Comparison of ENCODE assay signal across 35 cellular contexts in the genomic region with DNA sequence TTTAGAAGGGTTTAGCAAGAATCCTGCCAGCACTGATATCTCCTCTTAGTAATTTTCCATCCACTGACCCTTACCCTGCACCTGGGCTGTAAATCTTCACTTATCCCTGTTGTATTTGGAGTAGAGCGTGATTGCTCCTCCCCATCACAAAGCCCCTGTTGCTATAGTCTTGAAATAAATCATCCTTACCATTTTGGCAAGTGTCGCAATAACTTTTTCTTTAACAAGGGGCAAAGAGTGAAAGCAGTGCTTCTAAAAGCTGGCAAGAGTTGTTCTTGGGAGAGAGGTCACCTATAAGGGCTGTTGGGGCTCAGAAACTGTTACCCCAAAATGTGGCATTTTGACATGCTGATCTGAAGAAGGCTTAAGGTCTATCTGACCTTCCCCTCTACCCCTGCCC. TPM values are rescaled to one million over a fixed set of nuclear protein-coding genes. Genes with fewer than 3 reads are reported as not detected.
"Had no signal": no experiment of that assay in that cellular context is flagged by ENCODE, and none has a peak within 500 bp of the region (broad histone marks: within the 10 kb centered on the region; RNA-seq: fewer than 3 reads in every experiment).

No MANE protein-coding gene starts in this region.

- H3K4me1 ChIP-seq: SJCRH30 had no signal

- H3K27ac ChIP-seq: cardiac muscle cell, SJCRH30, SK-N-MC had no signal

- H3K4me1 Mint-ChIP-seq: activated CD4-positive, alpha-beta T cell treated with anti-CD3 and anti-CD28 coated beads, Interleukin-2, amount 10 ng/mL, durations not matched to agents 24 days and 14 days; activated naive CD8-positive, alpha-beta T cell treated with anti-CD3 and anti-CD28 coated beads for 36 hours; activated T-helper 17 cell treated with anti-CD3 and anti-CD28 coated beads, Interleukin-2, amount 50 U/mL, for 72 hours; central memory CD8-positive, alpha-beta T cell had no signal

- H3K4me3 ChIP-seq: cardiac muscle cell, SJCRH30, SK-N-MC had no signal

- H3K4me3 Mint-ChIP-seq: activated CD4-positive, alpha-beta T cell treated with anti-CD3 and anti-CD28 coated beads, Interleukin-2, amount 10 ng/mL, durations not matched to agents 24 days and 14 days; activated CD8-positive, alpha-beta T cell treated with anti-CD3 and anti-CD28 coated beads for 36 hours; activated naive CD8-positive, alpha-beta T cell treated with anti-CD3 and anti-CD28 coated beads for 36 hours; activated T-cell treated with anti-CD3 and anti-CD28 coated beads, Interleukin-2, amount 50 U/mL, for 72 hours; activated T-helper 17 cell treated with anti-CD3 and anti-CD28 coated beads, Interleukin-2, amount 50 U/mL, for 72 hours; central memory CD8-positive, alpha-beta T cell; T-helper 1 cell treated with Interleukin-12 subunit alpha and Interleukin-12 subunit beta and Interleukin-4 antibody, amounts not matched to agents 30 μg/mL and 1 μg/mL, for 36 hours; T-helper 2 cell treated with Interferon-gamma antibody and Interleukin-4, amounts not matched to agents 5 μg/mL and 100 μg/mL, for 36 hours had no signal

- DNase-seq: activated CD4-positive, alpha-beta T cell treated with anti-CD3 and anti-CD28 coated beads, Interleukin-2, amount 10 ng/mL, durations not matched to agents 24 days and 14 days; activated CD4-positive, alpha-beta T cell treated with anti-CD3 and anti-CD28 coated beads, Interleukin-2, amount 50 U/mL, for 4 hours; activated CD8-positive, alpha-beta T cell treated with anti-CD3 and anti-CD28 coated beads for 36 hours; activated effector memory CD4-positive, alpha-beta T cell treated with anti-CD3 and anti-CD28 coated beads, Interleukin-2, amount 50 U/mL, for 16 hours; activated naive CD4-positive, alpha-beta T cell; activated naive CD4-positive, alpha-beta T cell treated with anti-CD3 and anti-CD28 coated beads, Interleukin-2, amount 50 U/mL, for 16 hours; activated naive CD8-positive, alpha-beta T cell treated with anti-CD3 and anti-CD28 coated beads for 36 hours; activated T-cell treated with anti-CD3 and anti-CD28 coated beads, Interleukin-2, amount 50 U/mL, for 1 hour; activated T-cell treated with anti-CD3 and anti-CD28 coated beads, Interleukin-2, amount 50 U/mL, for 72 hours; amniotic stem cell; aorta; MM.1S; NCI-H1105 treated with DMSO at 0.1 percent for 48 hours; NCI-H1436; NCI-H1694; NCI-H1930; NCI-H2081 treated with DMSO at 0.1 percent for 48 hours; NCI-H226; NCI-H446 treated with DMSO at 0.1 percent for 48 hours; NCI-H524; NCI-H69; NK-92 treated with Interleukin-12 subunit alpha and Interleukin-12 subunit beta, amount 100 ng/mL, for 24 hours; OCI-M1; SHP77; SJCRH30 had no signal

- H3K36me3 ChIP-seq: cardiac muscle cell, SJCRH30 had no signal

- H3K27ac Mint-ChIP-seq: activated CD4-positive, alpha-beta T cell treated with anti-CD3 and anti-CD28 coated beads, Interleukin-2, amount 10 ng/mL, durations not matched to agents 24 days and 14 days; activated CD8-positive, alpha-beta T cell treated with anti-CD3 and anti-CD28 coated beads for 36 hours; activated naive CD8-positive, alpha-beta T cell treated with anti-CD3 and anti-CD28 coated beads for 36 hours; activated T-cell treated with anti-CD3 and anti-CD28 coated beads, Interleukin-2, amount 50 U/mL, for 72 hours; activated T-helper 17 cell treated with anti-CD3 and anti-CD28 coated beads, Interleukin-2, amount 50 U/mL, for 72 hours; T-helper 1 cell treated with Interleukin-12 subunit alpha and Interleukin-12 subunit beta and Interleukin-4 antibody, amounts not matched to agents 30 μg/mL and 1 μg/mL, for 36 hours; T-helper 2 cell treated with Interferon-gamma antibody and Interleukin-4, amounts not matched to agents 5 μg/mL and 100 μg/mL, for 36 hours had no signal

- H3K36me3 Mint-ChIP-seq: activated naive CD8-positive, alpha-beta T cell treated with anti-CD3 and anti-CD28 coated beads for 36 hours had no signal

- H3K27me3 ChIP-seq: SJCRH30 had no signal

- ATAC-seq: activated CD8-positive, alpha-beta T cell treated with anti-CD3 and anti-CD28 coated beads for 36 hours; activated T-cell treated with anti-CD3 and anti-CD28 coated beads, Interleukin-2, amount 50 U/mL, for 72 hours; activated T-helper 17 cell treated with anti-CD3 and anti-CD28 coated beads, Interleukin-2, amount 50 U/mL, for 72 hours had no signal

RNA-seq across cellular contexts. Expression of gene SCTR, which starts 3.8 kb away (rescaled TPM):
- total RNA-seq: activated CD4-positive, alpha-beta T cell treated with anti-CD3 and anti-CD28 coated beads, Interleukin-2, amount 10 ng/mL, durations not matched to agents 24 days and 14 days; activated CD8-positive, alpha-beta memory T cell treated with anti-CD3 and anti-CD28 coated beads for 36 hours; activated CD8-positive, alpha-beta T cell treated with anti-CD3 and anti-CD28 coated beads for 36 hours; activated naive CD8-positive, alpha-beta T cell treated with anti-CD3 and anti-CD28 coated beads for 36 hours; activated T-cell treated with anti-CD3 and anti-CD28 coated beads, Interleukin-2, amount 50 U/mL, for 72 hours; activated T-helper 17 cell treated with anti-CD3 and anti-CD28 coated beads, Interleukin-2, amount 50 U/mL, for 72 hours; aorta; chondrocyte; LHCN-M2; RPMI7951; SJCRH30 had no signal
- polyA plus RNA-seq: cardiac muscle cell had no signal

RNA-seq across cellular contexts. Expression of gene CFAP221, which starts 16.2 kb away (rescaled TPM):
- total RNA-seq: activated CD4-positive, alpha-beta T cell treated with anti-CD3 and anti-CD28 coated beads, Interleukin-2, amount 10 ng/mL, durations not matched to agents 24 days and 14 days; activated CD8-positive, alpha-beta memory T cell treated with anti-CD3 and anti-CD28 coated beads for 36 hours; activated CD8-positive, alpha-beta T cell treated with anti-CD3 and anti-CD28 coated beads for 36 hours; activated naive CD8-positive, alpha-beta T cell treated with anti-CD3 and anti-CD28 coated beads for 36 hours; activated T-cell treated with anti-CD3 and anti-CD28 coated beads, Interleukin-2, amount 50 U/mL, for 72 hours; activated T-helper 17 cell treated with anti-CD3 and anti-CD28 coated beads, Interleukin-2, amount 50 U/mL, for 72 hours; LHCN-M2; RPMI7951; SJCRH30 had no signal
